Comparison of ENCODE assay signal across 1 cellular context in the genomic region with DNA sequence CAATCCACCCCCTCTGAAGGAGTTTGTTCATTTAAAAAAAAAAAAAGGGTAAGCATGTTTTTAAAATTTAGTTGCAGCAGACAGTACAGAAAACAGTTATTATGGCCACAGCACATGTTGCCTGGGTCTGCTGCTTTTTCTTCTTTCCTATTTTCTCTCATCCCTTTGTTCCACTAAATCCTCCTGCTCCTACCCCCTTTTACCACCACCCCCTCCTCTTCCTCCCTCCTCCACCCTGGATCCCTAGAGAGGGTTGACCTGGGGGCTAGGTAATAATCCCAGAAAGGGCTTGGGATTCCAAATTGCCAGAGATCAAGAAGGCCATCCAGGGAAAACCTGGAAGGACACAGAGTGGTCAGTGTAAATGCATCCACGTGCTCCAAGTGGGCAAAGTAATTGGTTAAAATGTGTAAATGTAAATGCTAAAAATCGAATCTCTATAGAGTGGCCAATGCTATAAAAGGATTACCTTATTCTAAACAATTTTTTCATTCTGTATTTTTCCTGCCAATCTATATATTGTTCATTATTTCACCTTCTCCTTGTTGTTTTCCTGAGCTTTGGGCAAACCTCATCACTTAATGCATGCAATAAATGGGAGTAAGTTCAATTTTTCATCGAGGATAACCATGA.
TF ChIP-seq lines count a peak whose summit lies in the region.

No MANE protein-coding gene starts in this region.

TF ChIP-seq in K562, 482 proteins besides CTCF, POLR2A, EP300 and RAD21 (continued from another document and continues in another):
- TF ChIP-seq CEBPG (CRISPR knock-in tag; IDR thresholded peaks at IDR 0.05) (no peak), CEBPG (tag; conservative IDR thresholded peaks at IDR 0.05 in 1 of 2, IDR thresholded peaks at IDR 0.05 in 1 of 2) (no peak), SP1 (CRISPR knock-in tag; IDR thresholded peaks at IDR 0.05) (no peak), SP2 (IDR thresholded peaks at IDR 0.05; ENCODE audit: extremely low read depth, low read depth, low read length, poor library complexity, severe bottlenecking) (no peak), NCOA1 (IDR thresholded peaks at IDR 0.05; ENCODE audit: low read depth) (no peak), ARHGAP35 (IDR thresholded peaks at IDR 0.05; ENCODE audit: partially characterized antibody) (no peak), SMAD1 (IDR thresholded peaks at IDR 0.05; ENCODE audit: low read depth, low read length, partially characterized antibody) (peak; percentile 21), HNRNPLL (IDR thresholded peaks at IDR 0.05; ENCODE audit: low read depth, low read length, poor library complexity, severe bottlenecking) (no peak), KAT7 (CRISPR knock-in tag; IDR thresholded peaks at IDR 0.05; ENCODE audit: borderline replicate concordance) (0 out of 2 replicates have a peak, but pooled peaks have one; percentile 36), MYC (IDR thresholded peaks at IDR 0.05; ENCODE audit: low read depth, low read length) (peak; percentile 31; the same call in 1 of the 2 replicates), MYC (CRISPR knock-in tag; IDR thresholded peaks at IDR 0.05; ENCODE audit: borderline replicate concordance, low read depth) (no peak), DPF2 (IDR thresholded peaks at IDR 0.05) (0 out of 2 replicates have a peak, but pooled peaks have one; percentile 7), ZNF408 (CRISPR knock-in tag; IDR thresholded peaks at IDR 0.05; ENCODE audit: low read depth) (no peak), ZNF134 (CRISPR knock-in tag; conservative IDR thresholded peaks at IDR 0.05) (no peak), NUFIP1 (IDR thresholded peaks at IDR 0.05; ENCODE audit: partially characterized antibody) (no peak), BDP1 (IDR thresholded peaks at IDR 0.05; ENCODE audit: insufficient read depth, insufficient read length) (no peak), NCOA4 (IDR thresholded peaks at IDR 0.05; ENCODE audit: partially characterized antibody) (no peak), RNF2 (IDR thresholded peaks at IDR 0.05) (no peak), TEAD2 (tag; IDR thresholded peaks at IDR 0.05) (no peak), CBFA2T2 (conservative IDR thresholded peaks at IDR 0.05) (no peak)
- TF ChIP-seq, protein P1, sequence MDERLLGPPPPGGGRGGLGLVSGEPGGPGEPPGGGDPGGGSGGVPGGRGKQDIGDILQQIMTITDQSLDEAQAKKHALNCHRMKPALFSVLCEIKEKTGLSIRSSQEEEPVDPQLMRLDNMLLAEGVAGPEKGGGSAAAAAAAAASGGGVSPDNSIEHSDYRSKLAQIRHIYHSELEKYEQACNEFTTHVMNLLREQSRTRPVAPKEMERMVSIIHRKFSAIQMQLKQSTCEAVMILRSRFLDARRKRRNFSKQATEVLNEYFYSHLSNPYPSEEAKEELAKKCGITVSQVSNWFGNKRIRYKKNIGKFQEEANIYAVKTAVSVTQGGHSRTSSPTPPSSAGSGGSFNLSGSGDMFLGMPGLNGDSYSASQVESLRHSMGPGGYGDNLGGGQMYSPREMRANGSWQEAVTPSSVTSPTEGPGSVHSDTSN (CRISPR knock-in tag; IDR thresholded peaks at IDR 0.05; ENCODE audit: low read depth), result no peak
- TF ChIP-seq, protein P1 (tag; conservative IDR thresholded peaks at IDR 0.05; ENCODE audit: low read depth), result no peak
- TF ChIP-seq, protein P2, sequence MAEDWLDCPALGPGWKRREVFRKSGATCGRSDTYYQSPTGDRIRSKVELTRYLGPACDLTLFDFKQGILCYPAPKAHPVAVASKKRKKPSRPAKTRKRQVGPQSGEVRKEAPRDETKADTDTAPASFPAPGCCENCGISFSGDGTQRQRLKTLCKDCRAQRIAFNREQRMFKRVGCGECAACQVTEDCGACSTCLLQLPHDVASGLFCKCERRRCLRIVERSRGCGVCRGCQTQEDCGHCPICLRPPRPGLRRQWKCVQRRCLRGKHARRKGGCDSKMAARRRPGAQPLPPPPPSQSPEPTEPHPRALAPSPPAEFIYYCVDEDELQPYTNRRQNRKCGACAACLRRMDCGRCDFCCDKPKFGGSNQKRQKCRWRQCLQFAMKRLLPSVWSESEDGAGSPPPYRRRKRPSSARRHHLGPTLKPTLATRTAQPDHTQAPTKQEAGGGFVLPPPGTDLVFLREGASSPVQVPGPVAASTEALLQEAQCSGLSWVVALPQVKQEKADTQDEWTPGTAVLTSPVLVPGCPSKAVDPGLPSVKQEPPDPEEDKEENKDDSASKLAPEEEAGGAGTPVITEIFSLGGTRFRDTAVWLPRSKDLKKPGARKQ (CRISPR knock-in tag; IDR thresholded peaks at IDR 0.05), result no peak
- TF ChIP-seq, protein P3, sequence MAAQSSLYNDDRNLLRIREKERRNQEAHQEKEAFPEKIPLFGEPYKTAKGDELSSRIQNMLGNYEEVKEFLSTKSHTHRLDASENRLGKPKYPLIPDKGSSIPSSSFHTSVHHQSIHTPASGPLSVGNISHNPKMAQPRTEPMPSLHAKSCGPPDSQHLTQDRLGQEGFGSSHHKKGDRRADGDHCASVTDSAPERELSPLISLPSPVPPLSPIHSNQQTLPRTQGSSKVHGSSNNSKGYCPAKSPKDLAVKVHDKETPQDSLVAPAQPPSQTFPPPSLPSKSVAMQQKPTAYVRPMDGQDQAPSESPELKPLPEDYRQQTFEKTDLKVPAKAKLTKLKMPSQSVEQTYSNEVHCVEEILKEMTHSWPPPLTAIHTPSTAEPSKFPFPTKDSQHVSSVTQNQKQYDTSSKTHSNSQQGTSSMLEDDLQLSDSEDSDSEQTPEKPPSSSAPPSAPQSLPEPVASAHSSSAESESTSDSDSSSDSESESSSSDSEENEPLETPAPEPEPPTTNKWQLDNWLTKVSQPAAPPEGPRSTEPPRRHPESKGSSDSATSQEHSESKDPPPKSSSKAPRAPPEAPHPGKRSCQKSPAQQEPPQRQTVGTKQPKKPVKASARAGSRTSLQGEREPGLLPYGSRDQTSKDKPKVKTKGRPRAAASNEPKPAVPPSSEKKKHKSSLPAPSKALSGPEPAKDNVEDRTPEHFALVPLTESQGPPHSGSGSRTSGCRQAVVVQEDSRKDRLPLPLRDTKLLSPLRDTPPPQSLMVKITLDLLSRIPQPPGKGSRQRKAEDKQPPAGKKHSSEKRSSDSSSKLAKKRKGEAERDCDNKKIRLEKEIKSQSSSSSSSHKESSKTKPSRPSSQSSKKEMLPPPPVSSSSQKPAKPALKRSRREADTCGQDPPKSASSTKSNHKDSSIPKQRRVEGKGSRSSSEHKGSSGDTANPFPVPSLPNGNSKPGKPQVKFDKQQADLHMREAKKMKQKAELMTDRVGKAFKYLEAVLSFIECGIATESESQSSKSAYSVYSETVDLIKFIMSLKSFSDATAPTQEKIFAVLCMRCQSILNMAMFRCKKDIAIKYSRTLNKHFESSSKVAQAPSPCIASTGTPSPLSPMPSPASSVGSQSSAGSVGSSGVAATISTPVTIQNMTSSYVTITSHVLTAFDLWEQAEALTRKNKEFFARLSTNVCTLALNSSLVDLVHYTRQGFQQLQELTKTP (IDR thresholded peaks at IDR 0.05; ENCODE audit: low read depth in 1 of 2, partially characterized antibody in 2 of 2), result peak in 1 of 2 experiments; percentile 10
- TF ChIP-seq, protein P4, sequence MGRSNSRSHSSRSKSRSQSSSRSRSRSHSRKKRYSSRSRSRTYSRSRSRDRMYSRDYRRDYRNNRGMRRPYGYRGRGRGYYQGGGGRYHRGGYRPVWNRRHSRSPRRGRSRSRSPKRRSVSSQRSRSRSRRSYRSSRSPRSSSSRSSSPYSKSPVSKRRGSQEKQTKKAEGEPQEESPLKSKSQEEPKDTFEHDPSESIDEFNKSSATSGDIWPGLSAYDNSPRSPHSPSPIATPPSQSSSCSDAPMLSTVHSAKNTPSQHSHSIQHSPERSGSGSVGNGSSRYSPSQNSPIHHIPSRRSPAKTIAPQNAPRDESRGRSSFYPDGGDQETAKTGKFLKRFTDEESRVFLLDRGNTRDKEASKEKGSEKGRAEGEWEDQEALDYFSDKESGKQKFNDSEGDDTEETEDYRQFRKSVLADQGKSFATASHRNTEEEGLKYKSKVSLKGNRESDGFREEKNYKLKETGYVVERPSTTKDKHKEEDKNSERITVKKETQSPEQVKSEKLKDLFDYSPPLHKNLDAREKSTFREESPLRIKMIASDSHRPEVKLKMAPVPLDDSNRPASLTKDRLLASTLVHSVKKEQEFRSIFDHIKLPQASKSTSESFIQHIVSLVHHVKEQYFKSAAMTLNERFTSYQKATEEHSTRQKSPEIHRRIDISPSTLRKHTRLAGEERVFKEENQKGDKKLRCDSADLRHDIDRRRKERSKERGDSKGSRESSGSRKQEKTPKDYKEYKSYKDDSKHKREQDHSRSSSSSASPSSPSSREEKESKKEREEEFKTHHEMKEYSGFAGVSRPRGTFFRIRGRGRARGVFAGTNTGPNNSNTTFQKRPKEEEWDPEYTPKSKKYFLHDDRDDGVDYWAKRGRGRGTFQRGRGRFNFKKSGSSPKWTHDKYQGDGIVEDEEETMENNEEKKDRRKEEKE (IDR thresholded peaks at IDR 0.05; ENCODE audit: borderline replicate concordance in 1 of 2, control insufficient read depth in 1 of 2, low read depth in 2 of 2, low read length in 1 of 2), result no peak
- TF ChIP-seq, protein P5, sequence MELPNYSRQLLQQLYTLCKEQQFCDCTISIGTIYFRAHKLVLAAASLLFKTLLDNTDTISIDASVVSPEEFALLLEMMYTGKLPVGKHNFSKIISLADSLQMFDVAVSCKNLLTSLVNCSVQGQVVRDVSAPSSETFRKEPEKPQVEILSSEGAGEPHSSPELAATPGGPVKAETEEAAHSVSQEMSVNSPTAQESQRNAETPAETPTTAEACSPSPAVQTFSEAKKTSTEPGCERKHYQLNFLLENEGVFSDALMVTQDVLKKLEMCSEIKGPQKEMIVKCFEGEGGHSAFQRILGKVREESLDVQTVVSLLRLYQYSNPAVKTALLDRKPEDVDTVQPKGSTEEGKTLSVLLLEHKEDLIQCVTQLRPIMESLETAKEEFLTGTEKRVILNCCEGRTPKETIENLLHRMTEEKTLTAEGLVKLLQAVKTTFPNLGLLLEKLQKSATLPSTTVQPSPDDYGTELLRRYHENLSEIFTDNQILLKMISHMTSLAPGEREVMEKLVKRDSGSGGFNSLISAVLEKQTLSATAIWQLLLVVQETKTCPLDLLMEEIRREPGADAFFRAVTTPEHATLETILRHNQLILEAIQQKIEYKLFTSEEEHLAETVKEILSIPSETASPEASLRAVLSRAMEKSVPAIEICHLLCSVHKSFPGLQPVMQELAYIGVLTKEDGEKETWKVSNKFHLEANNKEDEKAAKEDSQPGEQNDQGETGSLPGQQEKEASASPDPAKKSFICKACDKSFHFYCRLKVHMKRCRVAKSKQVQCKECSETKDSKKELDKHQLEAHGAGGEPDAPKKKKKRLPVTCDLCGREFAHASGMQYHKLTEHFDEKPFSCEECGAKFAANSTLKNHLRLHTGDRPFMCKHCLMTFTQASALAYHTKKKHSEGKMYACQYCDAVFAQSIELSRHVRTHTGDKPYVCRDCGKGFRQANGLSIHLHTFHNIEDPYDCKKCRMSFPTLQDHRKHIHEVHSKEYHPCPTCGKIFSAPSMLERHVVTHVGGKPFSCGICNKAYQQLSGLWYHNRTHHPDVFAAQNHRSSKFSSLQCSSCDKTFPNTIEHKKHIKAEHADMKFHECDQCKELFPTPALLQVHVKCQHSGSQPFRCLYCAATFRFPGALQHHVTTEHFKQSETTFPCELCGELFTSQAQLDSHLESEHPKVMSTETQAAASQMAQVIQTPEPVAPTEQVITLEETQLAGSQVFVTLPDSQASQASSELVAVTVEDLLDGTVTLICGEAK (IDR thresholded peaks at IDR 0.05), result 0 out of 2 replicates have a peak, but pooled peaks have one; percentile 13
- TF ChIP-seq, protein P5 (CRISPR knock-in tag; IDR thresholded peaks at IDR 0.05), result no peak
- TF ChIP-seq, protein P6, sequence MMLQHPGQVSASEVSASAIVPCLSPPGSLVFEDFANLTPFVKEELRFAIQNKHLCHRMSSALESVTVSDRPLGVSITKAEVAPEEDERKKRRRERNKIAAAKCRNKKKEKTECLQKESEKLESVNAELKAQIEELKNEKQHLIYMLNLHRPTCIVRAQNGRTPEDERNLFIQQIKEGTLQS (IDR thresholded peaks at IDR 0.05), result 0 out of 2 replicates have a peak, but pooled peaks have one; percentile 4
- TF ChIP-seq, protein P6 (CRISPR knock-in tag; conservative IDR thresholded peaks at IDR 0.05), result no peak
